In the genomic region with DNA sequence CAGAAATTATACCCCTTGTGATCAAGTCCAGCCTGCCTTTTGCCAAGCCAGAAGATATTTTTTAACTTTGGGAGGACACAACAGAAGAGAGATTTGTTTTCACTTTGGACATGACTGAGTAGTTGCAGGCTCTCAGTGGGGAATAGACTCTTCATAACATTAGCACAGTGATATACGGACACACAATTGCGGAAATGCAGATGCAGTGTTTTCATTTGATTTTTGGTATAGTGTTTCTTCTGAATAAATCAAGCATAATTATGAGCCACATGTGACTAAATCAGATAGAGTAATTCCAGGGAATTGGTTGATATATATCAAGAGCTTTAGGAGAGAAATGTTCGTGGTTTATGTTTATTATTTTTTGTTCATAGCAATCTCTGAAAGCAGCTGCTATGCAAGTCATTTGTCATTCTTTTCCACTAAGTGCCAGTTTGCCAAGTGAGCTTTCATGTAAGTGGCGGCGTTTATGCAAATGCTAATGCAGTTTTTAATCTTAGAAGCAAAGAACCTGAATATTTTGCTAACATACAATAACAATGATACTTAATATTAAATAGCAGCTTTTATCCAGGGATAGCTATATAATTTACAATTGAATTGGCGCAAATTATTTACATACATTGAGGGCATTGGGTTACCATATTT, we compare ENCODE assay signal across 22 cellular contexts.
DNase-seq lines count a peak whose midpoint lies in the region; ATAC-seq, FAIRE-seq and TF ChIP-seq lines count a peak whose summit lies in the region.
"Had no signal": no experiment of that assay in that cellular context is flagged by ENCODE, and none has a peak within 500 bp of the region (broad histone marks: within the 10 kb centered on the region; RNA-seq: fewer than 3 reads in every experiment).

No MANE protein-coding gene starts in this region.

- peak overlapping the region; percentile 12 for H3K4me2 ChIP-seq in osteoblast (ENCODE audit: insufficient read depth, low read length)

- ATAC-seq in HG03025 (IDR thresholded peaks at IDR 0.05; ENCODE audit: low FRiP score, unreplicated experiment), result no peak
- ATAC-seq: left colon, natural killer cell had no signal

- H3K4me3 Mint-ChIP-seq in dendritic cell treated with granulocyte-macrophage colony-stimulating factor and Interleukin-4, amounts not matched to agents 40 ng/mL and 50 ng/mL, for 4 days, result no peak overlapping the region
- H3K4me3 Mint-ChIP-seq: natural killer cell had no signal

- peaks cover 24% of the 10 kb centered on the region for H3K4me1 ChIP-seq in osteoblast (ENCODE audit: insufficient read depth, low read length)
- H3K4me1 ChIP-seq: suprapubic skin had no signal

- H3K36me3 ChIP-seq in osteoblast (ENCODE audit: insufficient read depth, low read length), result no peaks in the 10 kb centered on the region
- H3K36me3 ChIP-seq: cardiac muscle cell, sigmoid colon, suprapubic skin had no signal

- no peaks in the 10 kb centered on the region for H3K79me2 ChIP-seq in osteoblast (ENCODE audit: insufficient read depth, low read length)

- no peaks in the 10 kb centered on the region for H3K27me3 Mint-ChIP-seq in dendritic cell treated with granulocyte-macrophage colony-stimulating factor and Interleukin-4, amounts not matched to agents 40 ng/mL and 50 ng/mL, for 4 days
- H3K27me3 Mint-ChIP-seq: progenitor cell of endocrine pancreas had no signal

- H3K27ac ChIP-seq in osteoblast (ENCODE audit: low read depth, low read length), result no peak overlapping the region
- H3K27ac ChIP-seq: cardiac muscle cell, suprapubic skin had no signal

- FAIRE-seq in G401.6 (lab: Jason Lieb, UNC), result peak; percentile 30
- FAIRE-seq: GM12891 had no signal

- no peaks in the 10 kb centered on the region for H3K27me3 ChIP-seq in osteoblast (ENCODE audit: insufficient read depth, low read length)
- H3K27me3 ChIP-seq: cardiac muscle cell, sigmoid colon, suprapubic skin had no signal

- peaks cover 9% of the 10 kb centered on the region for H3K9me3 Mint-ChIP-seq in dendritic cell treated with granulocyte-macrophage colony-stimulating factor and Interleukin-4, amounts not matched to agents 40 ng/mL and 50 ng/mL, for 4 days

- H3K36me3 Mint-ChIP-seq in dendritic cell treated with granulocyte-macrophage colony-stimulating factor and Interleukin-4, amounts not matched to agents 40 ng/mL and 50 ng/mL, for 4 days (ENCODE audit: low read depth), result peaks cover 7% of the 10 kb centered on the region
- H3K36me3 Mint-ChIP-seq: natural killer cell had no signal

- peaks cover 53% of the 10 kb centered on the region for H3K4me1 Mint-ChIP-seq in dendritic cell treated with granulocyte-macrophage colony-stimulating factor and Interleukin-4, amounts not matched to agents 40 ng/mL and 50 ng/mL, for 4 days (ENCODE audit: low read depth)

- H3K4me3 ChIP-seq in osteoblast (ENCODE audit: insufficient read depth, low read length), result no peak overlapping the region
- H3K4me3 ChIP-seq: cardiac muscle cell, sigmoid colon, suprapubic skin had no signal

- no peak for TF ChIP-seq CTCF in osteoblast (IDR thresholded peaks at IDR 0.05; ENCODE audit: extremely low read depth, low read depth, low read length)

- H2AFZ ChIP-seq in osteoblast (ENCODE audit: low read length), result peak overlapping the region; percentile 26

- H3K9me3 ChIP-seq in osteoblast (ENCODE audit: low read depth, low read length), result no peaks in the 10 kb centered on the region
- H3K9me3 ChIP-seq: sigmoid colon, suprapubic skin had no signal

- intact Hi-C loops in dendritic cell treated with granulocyte-macrophage colony-stimulating factor and Interleukin-4, amounts not matched to agents 40 ng/mL and 50 ng/mL, for 4 days (cut with micrococcal nuclease), result no loop called here

- peak overlapping the region; percentile 83 for H3K27ac Mint-ChIP-seq in dendritic cell treated with granulocyte-macrophage colony-stimulating factor and Interleukin-4, amounts not matched to agents 40 ng/mL and 50 ng/mL, for 4 days
- H3K27ac Mint-ChIP-seq: natural killer cell had no signal

- DNase-seq in LHCN-M2 (ENCODE audit: low read depth), result peak; percentile 69
- DNase-seq in osteoblast (ENCODE audit: insufficient read length, low spot score, missing footprints), result no peak
- DNase-seq in islet precursor cell, result no peak
- DNase-seq in GOT3 (lab: John Stamatoyannopoulos, UW), result no peak
- DNase-seq: activated CD4-positive, CD25-positive, alpha-beta regulatory T cell treated with anti-CD3 and anti-CD28 coated beads, Interleukin-2, amount 50 U/mL, for 72 hours; activated naive CD4-positive, alpha-beta T cell; activated T-cell treated with anti-CD3 and anti-CD28 coated beads, Interleukin-2, amount 50 U/mL, for 1 hour; AML-193; DMS79; Karpas-422; left colon; natural killer cell; NCI-H1092 treated with DMSO at 0.1 percent for 48 hours; NCI-H524; sigmoid colon had no signal

- H4K20me1 ChIP-seq in osteoblast (ENCODE audit: insufficient read depth, low read length), result no peaks in the 10 kb centered on the region
